7 cellular contexts compared by ENCODE assay signal in genomic region chr11:124674168-124674517, GRCh38. TPM values are rescaled to one million over a fixed set of nuclear protein-coding genes. Genes with fewer than 3 reads are reported as not detected.
DNase-seq lines count a peak whose midpoint lies in the region; ATAC-seq and TF ChIP-seq lines count a peak whose summit lies in the region.

No MANE protein-coding gene starts in this region.

- peak overlapping the region; percentile 99 for H3K27ac Mint-ChIP-seq in HFFc6
- H3K27ac Mint-ChIP-seq in activated CD4-positive, alpha-beta memory T cell treated with anti-CD3 and anti-CD28 coated beads, Interleukin-2, amount 10 ng/mL, durations not matched to agents 7 days and 5 days: peak overlapping the region; percentile 79

- ATAC-seq in HG03469 (IDR thresholded peaks at IDR 0.05; ENCODE audit: unreplicated experiment): no peak

- no peaks in the 10 kb centered on the region for H3K9me3 Mint-ChIP-seq in HFFc6
- peaks cover 3% of the 10 kb centered on the region for H3K9me3 Mint-ChIP-seq in activated CD4-positive, alpha-beta memory T cell treated with anti-CD3 and anti-CD28 coated beads, Interleukin-2, amount 10 ng/mL, durations not matched to agents 7 days and 5 days

- intact Hi-C loops in spleen (cut with DNase I; ENCODE audit: low total_unique reads): loop anchor here (5.0 kb wide), 1 partner anchor 88 kb away; the partner anchor contains the start of gene ESAM

- H3K27me3 ChIP-seq in spleen (replicated peaks in 1 of 7): no peaks in the 10 kb centered on the region

- H3K4me3 ChIP-seq in iPS-11a (ENCODE audit: low read depth, low read length) (peak overlapping the region; percentile 77), spleen (peak overlapping the region; percentile 55 to 79 (median 70))

- H3K27me3 Mint-ChIP-seq in HFFc6 (ENCODE audit: insufficient read depth): peaks cover 4% of the 10 kb centered on the region; the same call in 1 of the 2 replicates
- peaks cover 3% of the 10 kb centered on the region for H3K27me3 Mint-ChIP-seq in activated CD4-positive, alpha-beta memory T cell treated with anti-CD3 and anti-CD28 coated beads, Interleukin-2, amount 10 ng/mL, durations not matched to agents 7 days and 5 days

- 39 to 60% (median 43%) methylated on average over 18 of the region's 18 CpGs for WGBS in spleen, 5 donors

- POLR2A ChIA-PET in activated CD4-positive, alpha-beta memory T cell treated with anti-CD3 and anti-CD28 coated beads, Interleukin-2, amount 10 ng/mL, durations not matched to agents 7 days and 5 days (lab: Charles Lee): interaction anchor here (1.4 to 2.2 kb wide), 4 partner anchors 51 to 126 kb away, joined by 5 to 11 read pairs (median 8); partner anchors contain the start of genes MSANTD2, NRGN and TBRG1

- CTCF ChIA-PET in activated CD4-positive, alpha-beta memory T cell treated with anti-CD3 and anti-CD28 coated beads, Interleukin-2, amount 10 ng/mL, durations not matched to agents 7 days and 5 days (lab: Charles Lee): interaction anchor here (0.8 to 2.5 kb wide), 9 partner anchors 9 to 202 kb away, joined by 3 to 13 read pairs (median 5); partner anchors contain the start of gene ESAM

- peaks cover 9 to 71% (median 19%) of the 10 kb centered on the region in 6 donors for H3K4me1 ChIP-seq in spleen

- DNase-seq in HFFc6 (no peak), spleen (no peak), NCI-H774 (lab: John Stamatoyannopoulos, UW) (no peak), amniotic stem cell (lab: John Stamatoyannopoulos, UW) (no peak)
- no peak for DNase-seq in activated CD4-positive, alpha-beta memory T cell treated with anti-CD3 and anti-CD28 coated beads, Interleukin-2, amount 10 ng/mL, durations not matched to agents 7 days and 5 days

- peak overlapping the region; percentile 96 for H3K4me3 Mint-ChIP-seq in HFFc6
- H3K4me3 Mint-ChIP-seq in activated CD4-positive, alpha-beta memory T cell treated with anti-CD3 and anti-CD28 coated beads, Interleukin-2, amount 10 ng/mL, durations not matched to agents 7 days and 5 days: peak overlapping the region; percentile 84

- H3K4me1 Mint-ChIP-seq in HFFc6 (ENCODE audit: low read depth): peaks cover 39% of the 10 kb centered on the region
- H3K4me1 Mint-ChIP-seq in activated CD4-positive, alpha-beta memory T cell treated with anti-CD3 and anti-CD28 coated beads, Interleukin-2, amount 10 ng/mL, durations not matched to agents 7 days and 5 days: peaks cover 44% of the 10 kb centered on the region

- no peaks in the 10 kb centered on the region for H3K36me3 ChIP-seq in spleen

- no peaks in the 10 kb centered on the region; the same call in 1 of the 2 replicates for H3K36me3 Mint-ChIP-seq in HFFc6 (ENCODE audit: low read depth)
- H3K36me3 Mint-ChIP-seq in activated CD4-positive, alpha-beta memory T cell treated with anti-CD3 and anti-CD28 coated beads, Interleukin-2, amount 10 ng/mL, durations not matched to agents 7 days and 5 days (ENCODE audit: low read depth): peaks cover 3% of the 10 kb centered on the region

- no peak for TF ChIP-seq POLR2A in spleen (IDR thresholded peaks at IDR 0.05)

- no peak for TF ChIP-seq CTCF in HFFc6 (IDR thresholded peaks at IDR 0.05)
- TF ChIP-seq CTCF in spleen (IDR thresholded peaks at IDR 0.05 in 8 of 11, conservative IDR thresholded peaks at IDR 0.05 in 3 of 11): no peak

- H3K9me3 ChIP-seq in spleen: no peaks in the 10 kb centered on the region

- H3K27ac ChIP-seq in spleen: peak overlapping the region in 7 of 8 donors; percentile 69 to 88 (median 83)

RNA-seq across cellular contexts. Expression of gene SPA17, which starts 0.4 kb away (rescaled TPM):
- total RNA-seq in HFFc6 (2021; fragmentation: NEBNext Ultra II Directional; extraction: Animal tissue kit (Norgen Biotek cat#: 25700)): 10 to 100 TPM in 1 of 6 experiments, 1 to 10 TPM in 5; 5.0 to 10.2 (median 9.1) TPM
- total RNA-seq in activated CD4-positive, alpha-beta memory T cell treated with anti-CD3 and anti-CD28 coated beads, Interleukin-2, amount 10 ng/mL, durations not matched to agents 7 days and 5 days: 1 to 10 TPM; 3.4 to 3.8 TPM
- total RNA-seq in spleen: 1 to 10 TPM in 5 of 7 donors, under 1 TPM in 2; 0.34 to 2.6 (median 1.6) TPM
- polyA plus RNA-seq in spleen: 1 to 10 TPM; 2.6 to 4.8 (median 3.6) TPM

RNA-seq across cellular contexts. Expression of gene SIAE, which starts 0.6 kb away (rescaled TPM):
- total RNA-seq in HFFc6 (2021; fragmentation: NEBNext Ultra II Directional; extraction: Animal tissue kit (Norgen Biotek cat#: 25700)): 10 to 100 TPM in 5 of 6 experiments, 1 to 10 TPM in 1; 9.2 to 14.4 (median 11.3) TPM
- 1 to 10 TPM; 5.1 to 8.2 TPM for total RNA-seq in activated CD4-positive, alpha-beta memory T cell treated with anti-CD3 and anti-CD28 coated beads, Interleukin-2, amount 10 ng/mL, durations not matched to agents 7 days and 5 days
- 10 to 100 TPM in 6 of 7 donors, 1 to 10 TPM in 1; 8.9 to 15.3 (median 14.0) TPM for total RNA-seq in spleen
- 1 to 10 TPM; 4.7 to 6.5 (median 5.9) TPM for polyA plus RNA-seq in spleen

RNA-seq across cellular contexts. Expression of gene TBRG1, which starts 51.5 kb away (rescaled TPM):
- 10 to 100 TPM; 18.8 to 25.9 (median 24.1) TPM for total RNA-seq in HFFc6 (2021; fragmentation: NEBNext Ultra II Directional; extraction: Animal tissue kit (Norgen Biotek cat#: 25700))
- 10 to 100 TPM; 41.4 to 50.6 TPM for total RNA-seq in activated CD4-positive, alpha-beta memory T cell treated with anti-CD3 and anti-CD28 coated beads, Interleukin-2, amount 10 ng/mL, durations not matched to agents 7 days and 5 days
- 10 to 100 TPM; 37.4 to 65.0 (median 47.5) TPM for total RNA-seq in spleen
- polyA plus RNA-seq in spleen: 10 to 100 TPM; 23.3 to 51.5 (median 33.6) TPM
